Comparison of ENCODE assay signal across 26 cellular contexts in genomic region chr5:17180330-17180843, GRCh38. TPM values are rescaled to one million over a fixed set of nuclear protein-coding genes. Genes with fewer than 3 reads are reported as not detected.
DNase-seq lines count a peak whose midpoint lies in the region; ATAC-seq, FAIRE-seq and TF ChIP-seq lines count a peak whose summit lies in the region.
"Had no signal": no experiment of that assay in that cellular context is flagged by ENCODE, and none has a peak within 500 bp of the region (broad histone marks: within the 10 kb centered on the region; RNA-seq: fewer than 3 reads in every experiment).

No MANE protein-coding gene starts in this region.

- ATAC-seq in SK-N-SH treated with all-trans-retinoic acid at 6 μM for 48 hours (no peak), HG03439 (IDR thresholded peaks at IDR 0.05; ENCODE audit: unreplicated experiment) (no peak), GM19351 (IDR thresholded peaks at IDR 0.05; ENCODE audit: unreplicated experiment) (no peak)
- ATAC-seq: natural killer cell treated with Interleukin-12 subunit alpha and Interleukin-12 subunit beta and Interleukin-15 and Interleukin-18, amount 100 ng/mL, for 72 hours; T-helper 17 cell had no signal

- TF ChIP-seq CTCF in SK-N-SH (IDR thresholded peaks at IDR 0.05) (no peak), bronchial epithelial cell (IDR thresholded peaks at IDR 0.05; ENCODE audit: insufficient read depth, low read length, severe bottlenecking) (no peak)

- no peaks in the 10 kb centered on the region for H3K9me2 ChIP-seq in SK-N-SH

- POLR2A ChIA-PET in SK-N-SH (lab: Yijun Ruan, JAX), result no interaction called here

- H3K23ac ChIP-seq in mesenchymal stem cell (ENCODE audit: low read length in 2 of 2), result no peak overlapping the region

- peak overlapping the region; percentile 71 for H2BK120ac ChIP-seq in mesenchymal stem cell (ENCODE audit: low read depth, low read length)

- H3K27me3 ChIP-seq in SK-N-SH (ENCODE audit: insufficient read depth) (no peaks in the 10 kb centered on the region), bronchial epithelial cell (ENCODE audit: control insufficient read depth, insufficient read depth, low read length) (no peaks in the 10 kb centered on the region), mesenchymal stem cell (ENCODE audit: control insufficient read depth in 1 of 2, insufficient read depth in 1 of 2, low read length in 2 of 2) (no peaks in the 10 kb centered on the region)
- H3K27me3 ChIP-seq: BE2C, esophagus squamous epithelium, spleen had no signal

- CTCF ChIA-PET in SK-N-SH (lab: Yijun Ruan, JAX), result interaction anchor here (0.8 to 3.8 kb wide), 4 partner anchors 10 to 49 kb away, joined by 3 to 45 read pairs (median 4); no protein-coding TSS in a partner anchor

- H3K4ac ChIP-seq in mesenchymal stem cell (ENCODE audit: low read depth in 1 of 2, low read length in 2 of 2), result peak overlapping the region; percentile 85 to 94

- H3K4me3 ChIP-seq in SK-N-SH (ENCODE audit: low read depth in 2 of 2, low read length in 1 of 2) (no peak overlapping the region), bronchial epithelial cell (ENCODE audit: low read depth, low read length) (no peak overlapping the region), mesenchymal stem cell (ENCODE audit: insufficient read depth in 1 of 2, low read depth in 1 of 2, low read length in 2 of 2) (no peak overlapping the region)
- H3K4me3 ChIP-seq: coronary artery, esophagus squamous epithelium, mucosa of descending colon, spleen had no signal

- H3K9ac ChIP-seq in SK-N-SH, result peak overlapping the region; percentile 63
- no peak overlapping the region for H3K9ac ChIP-seq in mesenchymal stem cell (ENCODE audit: low read length)

- H3K36me3 ChIP-seq in SK-N-SH (replicated peaks in 1 of 2; ENCODE audit: control insufficient read depth in 1 of 2, insufficient read depth in 2 of 2, low read length in 1 of 2), result no peaks in the 10 kb centered on the region
- no peaks in the 10 kb centered on the region for H3K36me3 ChIP-seq in bronchial epithelial cell (ENCODE audit: control insufficient read depth, insufficient read depth, low read length)
- H3K36me3 ChIP-seq in mesenchymal stem cell (ENCODE audit: control insufficient read depth in 1 of 2, insufficient read depth in 2 of 2, low read depth in 1 of 2, low read length in 2 of 2), result no peaks in the 10 kb centered on the region
- H3K36me3 ChIP-seq: BE2C, esophagus squamous epithelium, spleen had no signal

- H3K4me1 ChIP-seq in SK-N-SH (ENCODE audit: control insufficient read depth in 1 of 2, insufficient read depth in 2 of 2, low read depth in 1 of 2, low read length in 1 of 2), result peaks cover 9 to 12% of the 10 kb centered on the region in 2 experiments; a peak in 3 of 4 replicates
- H3K4me1 ChIP-seq in mesenchymal stem cell (ENCODE audit: control insufficient read depth, insufficient read depth, low read depth, low read length), result no peaks in the 10 kb centered on the region
- H3K4me1 ChIP-seq: BE2C, spleen had no signal

- H2AK5ac ChIP-seq in mesenchymal stem cell (ENCODE audit: low read length, severe bottlenecking), result peak overlapping the region; percentile 91

- peak overlapping the region; percentile 80 for H2BK15ac ChIP-seq in mesenchymal stem cell (ENCODE audit: low read depth, poor library complexity, severe bottlenecking)

- H2BK5ac ChIP-seq in mesenchymal stem cell (ENCODE audit: low read depth, low read length, poor library complexity, severe bottlenecking), result no peak overlapping the region

- H2BK12ac ChIP-seq in mesenchymal stem cell (ENCODE audit: low read length in 2 of 2), result peak overlapping the region; percentile 81 to 99

- no peak for DNase-seq in SK-N-SH
- DNase-seq in bronchial epithelial cell (ENCODE audit: low read depth), result peak; percentile 52
- no peak for DNase-seq in mesenchymal stem cell
- no peak for DNase-seq in AML-193 (lab: John Stamatoyannopoulos, UW)
- DNase-seq in NCI-H187 treated with DMSO at 0.1 percent for 48 hours (lab: John Stamatoyannopoulos, UW), result no peak
- DNase-seq: activated naive CD4-positive, alpha-beta T cell treated with anti-CD3 and anti-CD28 coated beads, Interleukin-2, amount 10 ng/mL, durations not matched to agents 7 days and 5 days; BE2C; CD8-positive, alpha-beta memory T cell; effector memory CD4-positive, alpha-beta T cell; esophagus squamous epithelium; H9; left ventricle myocardium superior; mucosa of descending colon; NCI-H1105 treated with DMSO at 0.1 percent for 48 hours; NCI-H2029 treated with DMSO at 0.1 percent for 48 hours; retina; spleen; T-helper 17 cell had no signal

- H3F3A ChIP-seq in SK-N-SH (replicated peaks; ENCODE audit: insufficient read depth), result peaks cover 36% of the 10 kb centered on the region

- H2AFZ ChIP-seq in SK-N-SH (ENCODE audit: low read depth), result peak overlapping the region; percentile 24; the same call in 1 of the 2 replicates
- H2AFZ ChIP-seq in mesenchymal stem cell (ENCODE audit: low read depth, low read length), result no peak overlapping the region

- H3K4me2 ChIP-seq in SK-N-SH (0 out of 2 replicates have a peak overlapping the region, but pooled peaks have one; percentile 7), mesenchymal stem cell (ENCODE audit: low read length, poor library complexity, severe bottlenecking) (no peak overlapping the region)

- no peaks in the 10 kb centered on the region for H3K79me2 ChIP-seq in SK-N-SH (ENCODE audit: insufficient read depth)

- no peak for TF ChIP-seq EP300 in SK-N-SH (IDR thresholded peaks at IDR 0.05; ENCODE audit: borderline replicate concordance in 1 of 2, low read depth in 1 of 2, low read length in 1 of 2)

- H3K9me3 ChIP-seq in SK-N-SH (no peaks in the 10 kb centered on the region), mesenchymal stem cell (ENCODE audit: control insufficient read depth, low read length) (no peaks in the 10 kb centered on the region)
- H3K9me3 ChIP-seq: BE2C, esophagus squamous epithelium, mucosa of descending colon, spleen had no signal

- H4K91ac ChIP-seq in mesenchymal stem cell (ENCODE audit: low read length), result peak overlapping the region; percentile 90

- no peak for FAIRE-seq in bronchial epithelial cell (lab: Jason Lieb, UNC)
- FAIRE-seq: GM12892 had no signal

- 84% methylated on average over 6 of the region's 6 CpGs for WGBS in SK-N-SH (ENCODE audit: low lambda C conversion rate)
- no CpG with 5 or more reads among the region's 6 CpGs for WGBS in mesenchymal stem cell

- H3K14ac ChIP-seq in mesenchymal stem cell (ENCODE audit: low read length in 2 of 2), result no peak overlapping the region

- H3K27ac ChIP-seq in SK-N-SH (ENCODE audit: low read depth in 2 of 2, low read length in 1 of 2) (peak overlapping the region in 1 of 2 experiments; percentile 88; a peak in 2 of 4 replicates), mesenchymal stem cell (ENCODE audit: low read length, poor library complexity, severe bottlenecking) (no peak overlapping the region)
- H3K27ac ChIP-seq: 22Rv1, coronary artery, spleen had no signal

- H3K18ac ChIP-seq in mesenchymal stem cell (ENCODE audit: low read depth in 1 of 2, low read length in 2 of 2), result peak overlapping the region; percentile 40 to 89

- TF ChIP-seq RAD21 in SK-N-SH (IDR thresholded peaks at IDR 0.05; ENCODE audit: low read length), result no peak

- no peaks in the 10 kb centered on the region for H3K79me1 ChIP-seq in mesenchymal stem cell (replicated peaks; ENCODE audit: low read length, poor library complexity, severe bottlenecking)

- no peaks in the 10 kb centered on the region for H4K20me1 ChIP-seq in SK-N-SH (ENCODE audit: insufficient read depth)

- H4K8ac ChIP-seq in mesenchymal stem cell (ENCODE audit: low read length), result peak overlapping the region; percentile 63

TF ChIP-seq in SK-N-SH, 30 proteins besides CTCF, POLR2A, EP300 and RAD21 (continues in another document):
- no peak for TF ChIP-seq GABPA (IDR thresholded peaks at IDR 0.05; ENCODE audit: low read depth)

TF ChIP-seq in SK-N-SH treated with all-trans-retinoic acid at 6 μM for 48 hours, 23 proteins besides CTCF, POLR2A, EP300 and RAD21 (continues in another document):
- TF ChIP-seq, protein P1, sequence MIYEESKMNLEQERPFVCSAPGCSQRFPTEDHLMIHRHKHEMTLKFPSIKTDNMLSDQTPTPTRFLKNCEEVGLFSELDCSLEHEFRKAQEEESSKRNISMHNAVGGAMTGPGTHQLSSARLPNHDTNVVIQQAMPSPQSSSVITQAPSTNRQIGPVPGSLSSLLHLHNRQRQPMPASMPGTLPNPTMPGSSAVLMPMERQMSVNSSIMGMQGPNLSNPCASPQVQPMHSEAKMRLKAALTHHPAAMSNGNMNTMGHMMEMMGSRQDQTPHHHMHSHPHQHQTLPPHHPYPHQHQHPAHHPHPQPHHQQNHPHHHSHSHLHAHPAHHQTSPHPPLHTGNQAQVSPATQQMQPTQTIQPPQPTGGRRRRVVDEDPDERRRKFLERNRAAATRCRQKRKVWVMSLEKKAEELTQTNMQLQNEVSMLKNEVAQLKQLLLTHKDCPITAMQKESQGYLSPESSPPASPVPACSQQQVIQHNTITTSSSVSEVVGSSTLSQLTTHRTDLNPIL (CRISPR knock-in tag; IDR thresholded peaks at IDR 0.05; ENCODE audit: low read depth), result no peak
- no peak for TF ChIP-seq RARB (CRISPR knock-in tag; IDR thresholded peaks at IDR 0.05)
- TF ChIP-seq ZNF8 (CRISPR knock-in tag; IDR thresholded peaks at IDR 0.05), result no peak
- no peak for TF ChIP-seq BACH2 (CRISPR knock-in tag; IDR thresholded peaks at IDR 0.05; ENCODE audit: borderline replicate concordance)
- TF ChIP-seq ZNF70 (CRISPR knock-in tag; IDR thresholded peaks at IDR 0.05), result no peak

RNA-seq across cellular contexts. Expression of gene BASP1, which starts 37.0 kb away (rescaled TPM):
- polyA plus RNA-seq in SK-N-SH (2012; rRNA removed), result 77.8 and 107 TPM in 2 replicates
- 94.2 and 104 TPM in 2 replicates for polyA plus RNA-seq in SK-N-SH (2012; cell fraction: cytosol; rRNA removed)
- 33.6 and 36.0 TPM in 2 replicates for polyA plus RNA-seq in SK-N-SH (2012; cell fraction: nucleus; rRNA removed)
- total RNA-seq in bronchial epithelial cell, result 78.7 and 80.4 TPM in 2 replicates
- 308 TPM for polyA plus RNA-seq in mesenchymal stem cell (2013, experiment 1 of 2)
- polyA plus RNA-seq in mesenchymal stem cell (2013, experiment 2 of 2), result 322 TPM
- total RNA-seq: HT-29 had no signal
- polyA plus RNA-seq: CD8-positive, alpha-beta memory T cell had no signal
